In the genomic region with DNA sequence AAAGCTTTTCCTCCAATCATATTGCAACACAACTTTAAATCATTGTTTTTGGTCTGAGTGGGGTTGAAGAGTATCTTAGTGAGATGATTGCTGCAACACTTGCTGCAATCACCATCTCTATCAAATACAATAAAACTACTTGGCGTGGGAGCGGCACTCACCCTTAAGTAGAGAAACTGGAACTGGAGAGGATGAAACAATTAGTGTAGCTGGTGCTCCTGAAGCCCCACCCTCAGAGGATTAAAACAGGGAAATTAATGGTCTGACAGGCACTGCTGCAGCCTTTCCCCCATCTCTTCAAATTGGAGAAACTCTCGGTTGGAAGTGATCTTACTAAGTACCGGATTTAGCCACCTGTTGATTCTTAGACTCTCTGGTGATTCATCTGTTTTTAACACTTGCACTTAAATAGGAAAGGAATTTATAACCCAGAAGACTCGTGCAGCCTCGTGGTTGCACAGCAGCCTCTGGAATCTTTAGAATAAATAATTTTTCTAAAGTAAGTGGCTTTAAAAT, we compare ENCODE assay signal across 2 cellular contexts.
TF ChIP-seq lines count a peak whose summit lies in the region.

No MANE protein-coding gene starts in this region.

TF ChIP-seq in HEK293T, 16 proteins besides CTCF, POLR2A, EP300 and RAD21:
- TF ChIP-seq PKNOX1 (IDR thresholded peaks at IDR 0.05) (peak; percentile 88), BHLHE40 (IDR thresholded peaks at IDR 0.05; ENCODE audit: borderline replicate concordance) (no peak)

TF ChIP-seq in H1, 55 proteins besides CTCF, POLR2A, EP300 and RAD21 (continued from another document):
- no peak for TF ChIP-seq RXRA (IDR thresholded peaks at IDR 0.05; ENCODE audit: insufficient read depth, low read depth, low read length)
- no peak for TF ChIP-seq ATF2 (IDR thresholded peaks at IDR 0.05; ENCODE audit: low read length)
